1 cellular context compared by ENCODE assay signal in genomic region chr3:100590840-100591147, GRCh38.
TF ChIP-seq lines count a peak whose summit lies in the region.

No MANE protein-coding gene starts in this region.

TF ChIP-seq in HepG2, 621 proteins besides CTCF, POLR2A, EP300 and RAD21 (continued from another document):
- no peak for TF ChIP-seq ZNF724P (CRISPR knock-in tag; IDR thresholded peaks at IDR 0.05; ENCODE audit: borderline replicate concordance)
